10 cellular contexts compared by ENCODE assay signal in genomic region chr3:196666001-196666867, GRCh38. TPM values are rescaled to one million over a fixed set of nuclear protein-coding genes. Genes with fewer than 3 reads are reported as not detected.
DNase-seq lines count a peak whose midpoint lies in the region; ATAC-seq and TF ChIP-seq lines count a peak whose summit lies in the region.
"Had no signal": no experiment of that assay in that cellular context is flagged by ENCODE, and none has a peak within 500 bp of the region (broad histone marks: within the 10 kb centered on the region; RNA-seq: fewer than 3 reads in every experiment).

No MANE protein-coding gene starts in this region.

- intact Hi-C loops in lower lobe of right lung (cut with DNase I) = no loop called here

- H3K27me3 Mint-ChIP-seq in brain (peaks cover 9% of the 10 kb centered on the region), naive B cell (no peaks in the 10 kb centered on the region)

- no peak for ATAC-seq in naive B cell (ENCODE audit: low read depth in 2 of 2)
- ATAC-seq in HG03520 (IDR thresholded peaks at IDR 0.05; ENCODE audit: unreplicated experiment) = no peak
- no peak for ATAC-seq in lower lobe of right lung
- ATAC-seq in HG03095 (IDR thresholded peaks at IDR 0.05; ENCODE audit: unreplicated experiment) = no peak

- H3K9me3 Mint-ChIP-seq in brain (no peaks in the 10 kb centered on the region), naive B cell (no peaks in the 10 kb centered on the region)

- H3K27ac Mint-ChIP-seq in brain = peak overlapping the region; percentile 44 to 88 (median 59)
- H3K27ac Mint-ChIP-seq in naive B cell = peak overlapping the region in 5 of 6 donors; percentile 26 to 76 (median 58)

- peaks cover 17% of the 10 kb centered on the region for H3K4me1 ChIP-seq in lower lobe of right lung

- peaks cover 12% of the 10 kb centered on the region for H3K36me3 ChIP-seq in lower lobe of right lung

- TF ChIP-seq CTCF in brain (conservative IDR thresholded peaks at IDR 0.05) (no peak), lower lobe of right lung (IDR thresholded peaks at IDR 0.05) (no peak)

- H3K4me3 ChIP-seq in lower lobe of right lung = no peak overlapping the region
- H3K4me3 ChIP-seq: heart right ventricle had no signal

- H3K27ac ChIP-seq in lower lobe of right lung = no peak overlapping the region
- H3K27ac ChIP-seq: heart right ventricle, KMS-11 had no signal

- DNase-seq in ELR (ENCODE audit: low read depth) = peak; percentile 74
- peak; percentile 75 for DNase-seq in NCI-H2081 treated with DMSO at 0.1 percent for 48 hours (lab: John Stamatoyannopoulos, UW)
- DNase-seq in naive B cell = no peak
- DNase-seq in putamen (ENCODE audit: low spot score) = no peak
- DNase-seq in lower lobe of right lung = no peak
- DNase-seq: heart right ventricle had no signal

- H3K36me3 Mint-ChIP-seq in brain (no peaks in the 10 kb centered on the region), naive B cell (no peaks in the 10 kb centered on the region)

- H3K27me3 ChIP-seq in lower lobe of right lung (ENCODE audit: low read depth) = no peaks in the 10 kb centered on the region

- H3K4me3 Mint-ChIP-seq in brain (peak overlapping the region; percentile 1 to 46 (median 23)), naive B cell (peak overlapping the region in 1 of 8 donors; percentile 37)

- H3K4me1 Mint-ChIP-seq in brain (peaks cover 23% of the 10 kb centered on the region), naive B cell (peaks cover 25 to 51% (median 43%) of the 10 kb centered on the region in 3 donors)

- no peaks in the 10 kb centered on the region for H3K9me3 ChIP-seq in lower lobe of right lung
- H3K9me3 ChIP-seq: heart right ventricle had no signal

RNA-seq across cellular contexts. Expression of gene NRROS, which starts 26.7 kb away (rescaled TPM):
- polyA plus RNA-seq in brain (ENCODE audit: insufficient read depth, low read depth, low replicate concordance) = 1.4 TPM
- 10 to 100 TPM in 2 of 6 donors, 1 to 10 TPM in 4; 1.2 to 11.8 (median 4.9) TPM for polyA plus RNA-seq in naive B cell (ENCODE audit: low read depth in 6 of 6)
- total RNA-seq in lower lobe of right lung = 20.7 TPM

RNA-seq across cellular contexts. Expression of gene CEP19, which starts 45.8 kb away (rescaled TPM):
- 4.9 TPM for polyA plus RNA-seq in brain (ENCODE audit: insufficient read depth, low read depth, low replicate concordance)
- polyA plus RNA-seq in naive B cell (ENCODE audit: low read depth in 6 of 6) = 1 to 10 TPM in 5 of 6 donors, not detected in 1; 1.5 to 5.4 (median 3.0) TPM
- total RNA-seq in lower lobe of right lung = 2.2 TPM

RNA-seq across cellular contexts. Expression of gene PIGX, which starts 45.9 kb away (rescaled TPM):
- polyA plus RNA-seq in brain (ENCODE audit: insufficient read depth, low read depth, low replicate concordance) (33.0 TPM), naive B cell (ENCODE audit: low read depth in 6 of 6) (10 to 100 TPM; 17.6 to 30.6 (median 27.5) TPM)
- 14.1 TPM for total RNA-seq in lower lobe of right lung

Comparison
In these comparisons a context has a peak if more than half of its experiments do, and no peak if none do; other contexts are left out.
1. DNase-seq: peak in ELR (single experiment) and NCI-H2081 treated with DMSO at 0.1 percent for 48 hours (single experiment); none in naive B cell (single experiment), putamen (single experiment) and lower lobe of right lung (single experiment).